Comparison of ENCODE assay signal across 12 cellular contexts in genomic region chr14:91378945-91379932, GRCh38. TPM values are rescaled to one million over a fixed set of nuclear protein-coding genes. Genes with fewer than 3 reads are reported as not detected.
A peak's percentile ranks its signal among the peaks of the same experiment; 100 is the strongest.
DNase-seq lines count a peak whose midpoint lies in the region; ATAC-seq and TF ChIP-seq lines count a peak whose summit lies in the region.
"Had no signal": no experiment of that assay in that cellular context is flagged by ENCODE, and none has a peak within 500 bp of the region (broad histone marks: within the 10 kb centered on the region; RNA-seq: fewer than 3 reads in every experiment).

No MANE protein-coding gene starts in this region.

- H3K4me3 ChIP-seq in BLaER1 treated with 17β-estradiol and CSF1 and Interleukin-3, amounts not matched to agents 10 nM and 100 nM = no peak overlapping the region
- H3K4me3 ChIP-seq: cardiac muscle cell, esophagus squamous epithelium, mucosa of descending colon had no signal

- no peak overlapping the region for H3K18ac ChIP-seq in H9 (ENCODE audit: insufficient read length, low read depth, low read length)

- TF ChIP-seq CTCF in H9 (conservative IDR thresholded peaks at IDR 0.05) (no peak), VCaP (conservative IDR thresholded peaks at IDR 0.05) (no peak)

- H3K27me3 ChIP-seq in BLaER1 treated with 17β-estradiol and CSF1 and Interleukin-3, amounts not matched to agents 10 nM and 100 nM = no peaks in the 10 kb centered on the region
- no peaks in the 10 kb centered on the region for H3K27me3 ChIP-seq in H9 (ENCODE audit: insufficient read depth, low read length)
- H3K27me3 ChIP-seq: esophagus squamous epithelium had no signal

- peaks cover 73 to 100% (median 100%) of the 10 kb centered on the region in 10 experiments for H3K4me1 ChIP-seq in BLaER1 treated with 17β-estradiol and CSF1 and Interleukin-3, amounts not matched to agents 10 nM and 100 nM
- H3K4me1 ChIP-seq in H9 (ENCODE audit: insufficient read depth, low read length) = peaks cover 11% of the 10 kb centered on the region; the same call in 1 of the 2 replicates

- H2BK15ac ChIP-seq in H9 (ENCODE audit: low read depth, low read length) = no peak overlapping the region

- no peaks in the 10 kb centered on the region for H3K9me3 Mint-ChIP-seq in H9

- H3K23ac ChIP-seq in H9 (ENCODE audit: insufficient read length, low read depth, low read length) = no peak overlapping the region

- H3K4ac ChIP-seq in H9 (ENCODE audit: low read depth, low read length) = no peak overlapping the region

- no peaks in the 10 kb centered on the region for H3K9me3 ChIP-seq in BLaER1 treated with 17β-estradiol and CSF1 and Interleukin-3, amounts not matched to agents 10 nM and 100 nM (replicated peaks in 1 of 11)
- no peaks in the 10 kb centered on the region for H3K9me3 ChIP-seq in H9 (ENCODE audit: control insufficient read depth, low read depth, low read length)
- H3K9me3 ChIP-seq: esophagus squamous epithelium, mucosa of descending colon had no signal

- peak overlapping the region in 7 of 11 experiments; percentile 13 to 50 (median 24); a peak in 6 of 22 replicates for H3K9ac ChIP-seq in BLaER1 treated with 17β-estradiol and CSF1 and Interleukin-3, amounts not matched to agents 10 nM and 100 nM
- no peak overlapping the region for H3K9ac ChIP-seq in H9 (ENCODE audit: extremely low read depth, insufficient read length, low read length)

- H3K56ac ChIP-seq in H9 (ENCODE audit: insufficient read length, low read depth, low read length) = no peak overlapping the region

- H3K4me3 Mint-ChIP-seq in H9 = no peak overlapping the region; a peak in 1 of 5 replicates

- H2BK120ac ChIP-seq in H9 (ENCODE audit: low read depth, low read length, poor library complexity, severe bottlenecking) = no peak overlapping the region

- peaks cover 0 to 19% (median 0%) of the 10 kb centered on the region in 11 experiments; a peak in 6 of 22 replicates for H3K36me3 ChIP-seq in BLaER1 treated with 17β-estradiol and CSF1 and Interleukin-3, amounts not matched to agents 10 nM and 100 nM
- H3K36me3 ChIP-seq: cardiac muscle cell, esophagus squamous epithelium had no signal

- no peaks in the 10 kb centered on the region for H3K27me3 Mint-ChIP-seq in H9 (ENCODE audit: low read depth)

- H2BK5ac ChIP-seq in H9 (ENCODE audit: insufficient read length, low read length) = no peak overlapping the region

- peak; percentile 38 for ATAC-seq in left lobe of liver
- no peak for ATAC-seq in GM18519 (IDR thresholded peaks at IDR 0.05; ENCODE audit: low FRiP score, unreplicated experiment)

- H3K27ac Mint-ChIP-seq in H9 = peak overlapping the region; percentile 53 to 92 (median 77); a peak in 5 of 7 replicates

- H2BK20ac ChIP-seq in H9 (ENCODE audit: low read depth, low read length, poor library complexity, severe bottlenecking) = no peak overlapping the region

- H2AK5ac ChIP-seq in H9 (ENCODE audit: insufficient read length, low read length) = no peak overlapping the region

- H2AFZ ChIP-seq in H9 (ENCODE audit: low read length) = no peak overlapping the region

- peaks cover 3 to 100% (median 99%) of the 10 kb centered on the region in 11 experiments; a peak in 20 of 22 replicates for H4K20me1 ChIP-seq in BLaER1 treated with 17β-estradiol and CSF1 and Interleukin-3, amounts not matched to agents 10 nM and 100 nM
- peaks cover 2% of the 10 kb centered on the region for H4K20me1 ChIP-seq in H9 (ENCODE audit: control insufficient read depth, insufficient read depth, insufficient read length)

- H3K36me3 Mint-ChIP-seq in H9 (ENCODE audit: insufficient read depth in 1 of 3, low read depth in 3 of 3) = peaks cover 0 to 8% (median 0%) of the 10 kb centered on the region in 3 experiments; a peak in 4 of 7 replicates

- H4K5ac ChIP-seq in H9 (ENCODE audit: insufficient read length, low read depth, low read length) = no peak overlapping the region

- H3K14ac ChIP-seq in H9 (ENCODE audit: insufficient read depth, low read length) = no peak overlapping the region

- H4K91ac ChIP-seq in H9 (ENCODE audit: insufficient read length, low read depth, low read length) = no peak overlapping the region

- WGBS in H9 (ENCODE audit: extremely low coverage, insufficient read length, low lambda C conversion rate) = no CpG with 5 or more reads among the region's 24 CpGs

- DNase-seq in H9 = no peak
- DNase-seq in left lobe of liver (ENCODE audit: low spot score) = no peak
- no peak for DNase-seq in RKO (ENCODE audit: low spot score)
- DNase-seq in NCI-H1105 (lab: John Stamatoyannopoulos, UW) = no peak
- DNase-seq in NCI-H187 (lab: John Stamatoyannopoulos, UW) = no peak
- DNase-seq: esophagus squamous epithelium, NCI-H526 had no signal

- no peak overlapping the region for H2BK12ac ChIP-seq in H9 (ENCODE audit: insufficient read length, low read depth, low read length)

- peak overlapping the region; percentile 79 to 99 (median 92) for H3K4me2 ChIP-seq in BLaER1 treated with 17β-estradiol and CSF1 and Interleukin-3, amounts not matched to agents 10 nM and 100 nM
- H3K4me2 ChIP-seq in H9 (ENCODE audit: insufficient read depth, insufficient read length, low read length) = no peak overlapping the region

- no peak overlapping the region for H4K8ac ChIP-seq in H9 (replicated peaks; ENCODE audit: insufficient read length, low read depth, low read length)

- H3K4me1 Mint-ChIP-seq in H9 = peaks cover 79 to 90% of the 10 kb centered on the region in 2 experiments

- peaks cover 11% of the 10 kb centered on the region; the same call in 1 of the 2 replicates for H3K79me2 ChIP-seq in H9 (ENCODE audit: insufficient read depth, low read length)

- no peaks in the 10 kb centered on the region for H3K23me2 ChIP-seq in H9 (ENCODE audit: insufficient read length, low read depth, low read length, poor library complexity, severe bottlenecking)

- H3K27ac ChIP-seq in BLaER1 treated with 17β-estradiol and CSF1 and Interleukin-3, amounts not matched to agents 10 nM and 100 nM = peak overlapping the region in 8 of 11 experiments; percentile 16 to 54 (median 42); a peak in 13 of 22 replicates
- no peak overlapping the region for H3K27ac ChIP-seq in H9 (ENCODE audit: insufficient read length, low read depth, low read length)
- peak overlapping the region; percentile 42; the same call in 1 of the 2 replicates for H3K27ac ChIP-seq in VCaP
- H3K27ac ChIP-seq: cardiac muscle cell had no signal

- peaks cover 3% of the 10 kb centered on the region for H3K79me1 ChIP-seq in H9 (ENCODE audit: insufficient read depth, low read depth, low read length, poor library complexity, severe bottlenecking)

- no peak overlapping the region for H3T11ph ChIP-seq in H9 (ENCODE audit: low read length)

RNA-seq across cellular contexts. Expression of gene CCDC88C, which starts 38.4 kb away (rescaled TPM):
- total RNA-seq in H9 (2021) (46.6 and 52.4 TPM in 2 replicates), left lobe of liver (4.1 TPM)
